Comparison of ENCODE assay signal across 1 cellular context in genomic region chr1:101444873-101445618, GRCh38.
TF ChIP-seq lines count a peak whose summit lies in the region.

No MANE protein-coding gene starts in this region.

TF ChIP-seq in WTC11, 78 proteins besides CTCF, POLR2A, EP300 and RAD21 (continued from another document):
- TF ChIP-seq STAT6 (CRISPR knock-in tag; conservative IDR thresholded peaks at IDR 0.05; ENCODE audit: low read depth) = no peak
- no peak for TF ChIP-seq CREM (CRISPR knock-in tag; IDR thresholded peaks at IDR 0.05)
